In the genomic region with DNA sequence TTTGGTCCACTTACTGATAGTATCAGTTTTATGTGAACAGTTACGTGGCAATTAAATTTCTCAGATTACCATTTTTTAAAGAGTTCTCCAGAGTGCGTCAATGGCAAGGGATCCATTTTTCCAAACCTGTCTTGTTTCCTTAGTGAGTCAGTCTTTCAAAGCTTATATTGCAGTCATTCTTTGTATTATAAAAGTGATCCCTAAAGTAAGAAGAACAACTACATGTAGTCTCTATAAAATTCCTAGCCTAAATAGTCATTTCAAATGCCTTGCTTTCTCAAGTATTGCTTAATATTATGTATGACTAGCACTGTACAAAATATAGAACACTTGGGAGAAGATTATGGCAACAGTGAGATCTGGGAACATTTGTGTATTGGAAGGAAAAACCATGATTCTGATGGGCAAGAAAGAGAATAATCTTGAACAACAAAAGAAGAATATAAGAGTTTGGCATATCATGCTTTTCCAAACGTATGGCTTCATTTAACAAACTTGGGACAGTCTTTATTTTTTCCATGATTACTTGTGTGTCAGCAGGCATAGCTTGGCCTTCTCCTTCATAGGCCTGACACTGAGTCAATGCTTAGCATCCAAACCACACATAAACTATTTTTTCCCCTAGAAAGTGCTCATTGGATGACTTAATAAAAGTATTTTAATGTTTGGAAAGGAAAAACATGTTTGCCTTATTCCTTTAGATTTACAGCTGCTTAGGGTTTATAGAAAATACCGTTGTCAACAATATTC, we compare ENCODE assay signal across 22 cellular contexts.
DNase-seq lines count a peak whose midpoint lies in the region; FAIRE-seq and TF ChIP-seq lines count a peak whose summit lies in the region.
"Had no signal": no experiment of that assay in that cellular context is flagged by ENCODE, and none has a peak within 500 bp of the region (broad histone marks: within the 10 kb centered on the region; RNA-seq: fewer than 3 reads in every experiment).

No MANE protein-coding gene starts in this region.

- CTCF ChIA-PET in AG04449 (lab: Yijun Ruan, JAX), result interaction anchor here (1.0 to 1.3 kb wide), 3 partner anchors 14 to 109 kb away, joined by 3 to 4 read pairs (median 3); no protein-coding TSS in a partner anchor

- peak; percentile 80 for DNase-seq in AG04449 (ENCODE audit: low read depth, low spot score)
- peak; percentile 24 for DNase-seq in HT1080 (ENCODE audit: low read depth)
- peak; percentile 70 for DNase-seq in bronchial epithelial cell (ENCODE audit: low read depth)
- no peak for DNase-seq in hepatocyte (ENCODE audit: low spot score)
- DNase-seq in islet precursor cell, result no peak
- no peak for DNase-seq in NCI-H2081 treated with DMSO at 0.1 percent for 48 hours (lab: John Stamatoyannopoulos, UW)
- no peak for DNase-seq in SJCRH30
- no peak for DNase-seq in NCI-H2171 treated with DMSO at 0.1 percent for 48 hours (lab: John Stamatoyannopoulos, UW)
- DNase-seq: activated CD4-positive, alpha-beta memory T cell treated with anti-CD3 and anti-CD28 coated beads, Interleukin-2, amount 10 ng/mL, durations not matched to agents 7 days and 5 days; activated T-cell treated with anti-CD3 and anti-CD28 coated beads, Interleukin-2, amount 50 U/mL, for 24 hours; CD8-positive, alpha-beta memory T cell; DND-41; H7; MV-4-11; natural killer cell; NCI-H187 treated with DMSO at 0.1 percent for 48 hours; testis had no signal

- H3K4me3 ChIP-seq in AG04449 (ENCODE audit: low read depth, low read length), result no peak overlapping the region
- no peak overlapping the region for H3K4me3 ChIP-seq in bronchial epithelial cell (ENCODE audit: low read depth, low read length)
- H3K4me3 ChIP-seq in hepatocyte, result no peak overlapping the region
- no peak overlapping the region for H3K4me3 ChIP-seq in SJCRH30
- H3K4me3 ChIP-seq: esophagus muscularis mucosa, smooth muscle cell, testis had no signal

- H3K9me3 ChIP-seq in hepatocyte (ENCODE audit: low read depth), result no peaks in the 10 kb centered on the region
- no peaks in the 10 kb centered on the region for H3K9me3 ChIP-seq in SJCRH30 (replicated peaks)
- H3K9me3 ChIP-seq: esophagus muscularis mucosa, testis had no signal

- H2AFZ ChIP-seq in hepatocyte, result no peak overlapping the region

- H3K79me2 ChIP-seq in hepatocyte, result no peaks in the 10 kb centered on the region

- no peaks in the 10 kb centered on the region for H3K36me3 ChIP-seq in bronchial epithelial cell (ENCODE audit: control insufficient read depth, insufficient read depth, low read length)
- no peaks in the 10 kb centered on the region for H3K36me3 ChIP-seq in hepatocyte (replicated peaks; ENCODE audit: insufficient read depth, low read depth)
- no peaks in the 10 kb centered on the region for H3K36me3 ChIP-seq in SJCRH30

- no peaks in the 10 kb centered on the region for H4K20me1 ChIP-seq in hepatocyte (ENCODE audit: insufficient read depth, poor library complexity, severe bottlenecking)

- POLR2A ChIA-PET in AG04449 (lab: Yijun Ruan, JAX), result interaction anchor here (1.2 to 1.4 kb wide), 2 partner anchors 40 to 73 kb away, joined by 3 to 5 read pairs; no protein-coding TSS in a partner anchor

- no peak overlapping the region for H3K4me2 ChIP-seq in hepatocyte
- H3K4me2 ChIP-seq: smooth muscle cell had no signal

- H3K27ac ChIP-seq in hepatocyte (peak overlapping the region; percentile 5), SJCRH30 (no peak overlapping the region)
- H3K27ac ChIP-seq: esophagus muscularis mucosa, testis, VCaP had no signal

- no peaks in the 10 kb centered on the region for H3K9me2 ChIP-seq in hepatocyte (replicated peaks; ENCODE audit: insufficient read depth)

- no peak for FAIRE-seq in bronchial epithelial cell (lab: Jason Lieb, UNC)
- FAIRE-seq: A204.1, keratinocyte had no signal

- 79% methylated on average over 4 of the region's 4 CpGs for WGBS in hepatocyte (ENCODE audit: low lambda C conversion rate, missing lambda C conversion rate)

- H3K4me1 ChIP-seq in hepatocyte (ENCODE audit: insufficient read depth) (no peaks in the 10 kb centered on the region), SJCRH30 (no peaks in the 10 kb centered on the region)
- H3K4me1 ChIP-seq: esophagus muscularis mucosa, testis had no signal

- TF ChIP-seq CTCF in AG04449 (IDR thresholded peaks at IDR 0.05; ENCODE audit: insufficient read depth, low read length, missing control alignments), result no peak
- no peak for TF ChIP-seq CTCF in bronchial epithelial cell (IDR thresholded peaks at IDR 0.05; ENCODE audit: insufficient read depth, low read length, severe bottlenecking)
- TF ChIP-seq CTCF in hepatocyte (IDR thresholded peaks at IDR 0.05; ENCODE audit: poor library complexity), result no peak

- H3K27me3 ChIP-seq in bronchial epithelial cell (ENCODE audit: control insufficient read depth, insufficient read depth, low read length), result no peaks in the 10 kb centered on the region
- H3K27me3 ChIP-seq in hepatocyte, result no peaks in the 10 kb centered on the region
- H3K27me3 ChIP-seq in SJCRH30, result no peaks in the 10 kb centered on the region
- H3K27me3 ChIP-seq: esophagus muscularis mucosa, testis had no signal

Comparison
In these comparisons a context has a peak if more than half of its experiments do, and no peak if none do; other contexts are left out.
1. DNase-seq: peak in AG04449 (single experiment), HT1080 (single experiment) and bronchial epithelial cell (single experiment); none in hepatocyte (single experiment), islet precursor cell (single experiment), NCI-H2081 treated with DMSO at 0.1 percent for 48 hours (single experiment), SJCRH30 (0 of 2) and NCI-H2171 treated with DMSO at 0.1 percent for 48 hours (single experiment).